In genomic region chr7:148964510-148965267, GRCh38 we compare ENCODE assay signal across 8 cellular contexts.
DNase-seq lines count a peak whose midpoint lies in the region; ATAC-seq and TF ChIP-seq lines count a peak whose summit lies in the region.

No MANE protein-coding gene starts in this region.

- H4K20me1 ChIP-seq in BLaER1 (no peaks in the 10 kb centered on the region), Karpas-422 (ENCODE audit: insufficient read depth, low read depth, low read length) (no peaks in the 10 kb centered on the region), mammary epithelial cell (ENCODE audit: insufficient read depth, low read length) (no peaks in the 10 kb centered on the region)

- H3K27ac ChIP-seq in BLaER1 (peak overlapping the region; percentile 60; the same call in 1 of the 2 replicates), Karpas-422 (ENCODE audit: low read length) (no peak overlapping the region), mammary epithelial cell (ENCODE audit: insufficient read depth, low read depth, low read length) (no peak overlapping the region), A673 (ENCODE audit: low read depth, low read length, poor library complexity, severe bottlenecking) (no peak overlapping the region)

- intact Hi-C loops in mammary epithelial cell (cut with micrococcal nuclease), result loop anchor here (5.0 to 10.0 kb wide), 2 partner anchors 150 to 267 kb away; partner anchors contain the start of gene CUL1
- intact Hi-C loops in A673 (cut with micrococcal nuclease; ENCODE audit: unreplicated experiment), result loop anchor here (10.0 kb wide), 2 partner anchors 160 to 270 kb away; partner anchors contain the start of gene CUL1

- H2AFZ ChIP-seq in Karpas-422 (ENCODE audit: low read length) (no peak overlapping the region), mammary epithelial cell (ENCODE audit: low read depth, low read length) (peak overlapping the region; percentile 91)

- H3K27me3 Mint-ChIP-seq in nephron (ENCODE audit: low read depth), result no peaks in the 10 kb centered on the region

- H3K27me3 ChIP-seq in BLaER1 (no peaks in the 10 kb centered on the region), Karpas-422 (ENCODE audit: low read length) (no peaks in the 10 kb centered on the region), mammary epithelial cell (ENCODE audit: insufficient read depth, low read length) (no peaks in the 10 kb centered on the region), A673 (replicated peaks; ENCODE audit: insufficient read depth, low read depth, low read length, poor library complexity) (no peaks in the 10 kb centered on the region)

- H3K36me3 ChIP-seq in BLaER1, result no peaks in the 10 kb centered on the region
- H3K36me3 ChIP-seq in Karpas-422 (ENCODE audit: insufficient read depth, low read length), result no peaks in the 10 kb centered on the region
- no peaks in the 10 kb centered on the region for H3K36me3 ChIP-seq in mammary epithelial cell (ENCODE audit: insufficient read depth, low read length)
- no peaks in the 10 kb centered on the region for H3K36me3 ChIP-seq in A673 (ENCODE audit: insufficient read depth, low read length, poor library complexity, severe bottlenecking)

- no peak for ATAC-seq in HG02588 (IDR thresholded peaks at IDR 0.05; ENCODE audit: unreplicated experiment)

- dilution Hi-C loops in mammary epithelial cell (cut with HindIII; ENCODE audit: low sequenced_read_pairs), result loop anchor here (5.0 to 10.0 kb wide), 2 partner anchors 390 to 467 kb away; no protein-coding TSS in a partner anchor

- DNase-seq in Karpas-422 (no peak), mammary epithelial cell (no peak), A673 (ENCODE audit: low spot score) (no peak), T-helper 1 cell (no peak), NCI-H128 (lab: John Stamatoyannopoulos, UW; ENCODE audit: unreplicated experiment) (no peak)

- TF ChIP-seq CTCF in mammary epithelial cell (conservative IDR thresholded peaks at IDR 0.05 in 1 of 2, IDR thresholded peaks at IDR 0.05 in 1 of 2; ENCODE audit: extremely low read depth in 1 of 2, insufficient read depth in 1 of 2, low read depth in 1 of 2, low read length in 2 of 2), result no peak
- no peak for TF ChIP-seq CTCF in nephron (IDR thresholded peaks at IDR 0.05; ENCODE audit: unreplicated experiment in 3 of 3)
- no peak for TF ChIP-seq CTCF in A673 (conservative IDR thresholded peaks at IDR 0.05; ENCODE audit: low read depth, low read length)

- no peaks in the 10 kb centered on the region for H3K9me2 ChIP-seq in Karpas-422 (replicated peaks; ENCODE audit: insufficient read depth, low read length)

- no peaks in the 10 kb centered on the region for H3K79me2 ChIP-seq in Karpas-422 (ENCODE audit: low read length)
- H3K79me2 ChIP-seq in mammary epithelial cell (ENCODE audit: insufficient read depth, low read length), result no peaks in the 10 kb centered on the region

- in situ Hi-C loops in mammary epithelial cell (cut with MboI; ENCODE audit: low sequenced_read_pairs in 2 of 2), result loop anchor here (5.0 to 25.0 kb wide), 4 partner anchors 387 to 702 kb away; no protein-coding TSS in a partner anchor

- H3K9me3 Mint-ChIP-seq in nephron, result no peaks in the 10 kb centered on the region

- H3K4me2 ChIP-seq in BLaER1 (peak overlapping the region; percentile 91), Karpas-422 (ENCODE audit: low read depth, low read length, poor library complexity, severe bottlenecking) (peak overlapping the region; percentile 75), mammary epithelial cell (ENCODE audit: insufficient read depth, low read depth, low read length) (peak overlapping the region; percentile 87)

- H3K4me1 ChIP-seq in BLaER1 (peaks cover 31% of the 10 kb centered on the region), Karpas-422 (ENCODE audit: low read length) (peaks cover 33% of the 10 kb centered on the region), mammary epithelial cell (ENCODE audit: insufficient read depth, low read length) (peaks cover 11% of the 10 kb centered on the region), A673 (ENCODE audit: insufficient read depth, low read length, poor library complexity, severe bottlenecking) (no peaks in the 10 kb centered on the region)

- WGBS in mammary epithelial cell (ENCODE audit: low coverage, missing lambda C conversion rate), result 62% methylated on average over 14 of the region's 15 CpGs

- H3K27ac Mint-ChIP-seq in nephron, result peak overlapping the region; percentile 95 to 97 (median 95)

- H3K4me3 ChIP-seq in BLaER1, result peak overlapping the region; percentile 71
- H3K4me3 ChIP-seq in Karpas-422 (ENCODE audit: low read length), result no peak overlapping the region
- no peak overlapping the region for H3K4me3 ChIP-seq in mammary epithelial cell (replicated peaks in 1 of 3; ENCODE audit: insufficient read depth in 1 of 3, low read depth in 2 of 3, low read length in 3 of 3)
- H3K4me3 ChIP-seq in A673 (ENCODE audit: low read depth, low read length, poor library complexity, severe bottlenecking), result no peak overlapping the region

- BruUV-seq in mammary epithelial cell (replicated peaks; lab: Mats Ljungman, UMichigan), result no TSS peak
- BruUV-seq in A673 (replicated peaks; lab: Mats Ljungman, UMichigan), result no TSS peak

- H3K9ac ChIP-seq in BLaER1 (peak overlapping the region; percentile 79), Karpas-422 (ENCODE audit: low read length) (no peak overlapping the region), mammary epithelial cell (ENCODE audit: insufficient read depth, low read length) (no peak overlapping the region)

- CTCF ChIA-PET in mammary epithelial cell (lab: Charles Lee; ENCODE audit: low non-redundant PET) (no interaction called here), A673 (lab: Charles Lee) (no interaction called here)

- POLR2A ChIA-PET in A673 (lab: Charles Lee; ENCODE audit: low non-redundant PET), result no interaction called here

- peaks cover 20% of the 10 kb centered on the region for H3K4me1 Mint-ChIP-seq in nephron

- peak overlapping the region; percentile 88 to 98 (median 95) for H3K4me3 Mint-ChIP-seq in nephron

- no peaks in the 10 kb centered on the region for H3K36me3 Mint-ChIP-seq in nephron (ENCODE audit: low read depth)

- H3K9me3 ChIP-seq in BLaER1 (no peaks in the 10 kb centered on the region), Karpas-422 (ENCODE audit: low read length) (no peaks in the 10 kb centered on the region), mammary epithelial cell (replicated peaks; ENCODE audit: insufficient read depth, low read length) (no peaks in the 10 kb centered on the region), A673 (ENCODE audit: low read depth, low read length, poor library complexity, severe bottlenecking) (no peaks in the 10 kb centered on the region)
